In the genomic region with DNA sequence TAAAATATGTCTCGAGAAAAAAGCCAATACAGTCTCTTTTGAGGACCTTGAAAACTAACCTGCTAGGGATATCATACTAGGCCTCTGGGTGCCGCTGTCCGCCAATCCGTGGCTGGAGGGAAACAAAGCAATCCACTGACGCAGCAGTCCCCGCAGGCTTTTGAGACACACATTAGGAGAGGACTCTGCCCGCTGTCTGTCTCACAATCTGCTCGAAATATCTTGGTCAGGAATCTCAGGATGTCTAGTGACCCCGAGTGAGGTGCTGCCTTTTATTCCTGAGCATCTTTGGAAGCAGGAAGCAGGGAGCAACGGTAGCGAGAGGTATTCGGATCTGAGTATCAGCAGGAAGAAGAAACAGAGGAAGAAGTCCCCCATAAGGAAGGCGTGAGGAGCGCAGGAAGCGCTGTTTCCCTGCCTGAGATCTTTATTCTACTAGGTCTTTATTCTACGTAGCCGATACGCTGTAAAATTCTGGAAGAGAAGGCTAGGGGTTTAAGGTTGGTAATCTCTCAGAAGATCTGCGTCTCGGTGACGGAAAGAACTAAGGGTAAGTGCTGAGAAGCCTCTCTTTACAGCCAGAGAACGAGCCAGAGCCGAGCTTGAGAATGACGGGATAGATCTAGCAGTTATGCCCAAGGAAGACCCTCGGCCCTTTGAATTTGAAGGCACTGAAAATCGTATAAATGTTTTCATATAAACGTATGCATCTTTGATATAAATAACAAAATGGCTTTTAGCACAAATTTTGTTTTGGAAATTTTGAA, we compare ENCODE assay signal across 8 cellular contexts. TPM values are rescaled to one million over a fixed set of nuclear protein-coding genes. Genes with fewer than 3 reads are reported as not detected.
DNase-seq lines count a peak whose midpoint lies in the region; ATAC-seq and TF ChIP-seq lines count a peak whose summit lies in the region.

No MANE protein-coding gene starts in this region.

- peak overlapping the region; percentile 26 to 50 for H3K4me3 ChIP-seq in CD4-positive, alpha-beta memory T cell (ENCODE audit: low read length in 2 of 2)
- H3K4me3 ChIP-seq in Loucy (ENCODE audit: low read length, poor library complexity, severe bottlenecking), result peak overlapping the region; percentile 75

- H2AFZ ChIP-seq in Loucy (ENCODE audit: low read length), result peak overlapping the region; percentile 95

- H3K4me3 Mint-ChIP-seq in CD4-positive, alpha-beta memory T cell, result peak overlapping the region; percentile 91 to 97 (median 94)

- H3K27me3 ChIP-seq in CD4-positive, alpha-beta memory T cell (ENCODE audit: insufficient read depth, low read length), result no peaks in the 10 kb centered on the region
- no peaks in the 10 kb centered on the region for H3K27me3 ChIP-seq in Loucy (ENCODE audit: insufficient read depth, low read length, poor library complexity, severe bottlenecking)

- H3K36me3 Mint-ChIP-seq in CD4-positive, alpha-beta memory T cell, result peaks cover 8 to 17% of the 10 kb centered on the region in 2 donors

- H3K9ac ChIP-seq in Loucy (ENCODE audit: low read depth, low read length, poor library complexity, severe bottlenecking), result peak overlapping the region; percentile 68

- peaks cover 0 to 10% of the 10 kb centered on the region in 2 donors for H3K9me3 ChIP-seq in CD4-positive, alpha-beta memory T cell (ENCODE audit: control insufficient read depth in 1 of 2, low read length in 2 of 2)
- H3K9me3 ChIP-seq in Loucy (ENCODE audit: insufficient read depth, low read depth, low read length), result no peaks in the 10 kb centered on the region; the same call in 1 of the 2 replicates

- no peaks in the 10 kb centered on the region for H3K9me2 ChIP-seq in Loucy (replicated peaks; ENCODE audit: low read depth, low read length)

- CTCF ChIA-PET in CD4-positive, alpha-beta memory T cell (lab: Charles Lee; ENCODE audit: partially characterized antibody), result interaction anchor here (0.6 to 4.2 kb wide), 11 partner anchors 10 to 241 kb away, joined by 3 to 20 read pairs (median 3); no protein-coding TSS in a partner anchor

- H3K79me2 ChIP-seq in Loucy (ENCODE audit: insufficient read depth, low read length), result no peaks in the 10 kb centered on the region

- H3K4me1 ChIP-seq in CD4-positive, alpha-beta memory T cell (ENCODE audit: insufficient read depth, low read length), result peaks cover 2% of the 10 kb centered on the region
- no peaks in the 10 kb centered on the region for H3K4me1 ChIP-seq in Loucy (ENCODE audit: insufficient read depth, low read length, poor library complexity, severe bottlenecking)

- ATAC-seq in GM21526 (IDR thresholded peaks at IDR 0.05; ENCODE audit: low FRiP score, unreplicated experiment) (peak; percentile 77), left colon (peak; percentile 99)

- H3K4me1 Mint-ChIP-seq in CD4-positive, alpha-beta memory T cell, result peaks cover 5 to 11% (median 8%) of the 10 kb centered on the region in 4 donors

- TF ChIP-seq CTCF in Loucy (conservative IDR thresholded peaks at IDR 0.05; ENCODE audit: low read length), result peak; percentile 63

- DNase-seq in CD4-positive, alpha-beta memory T cell, result peak; percentile 67 to 80 (median 71)
- peak; percentile 34 for DNase-seq in activated CD4-positive, CD25-positive, alpha-beta regulatory T cell treated with anti-CD3 and anti-CD28 coated beads, Interleukin-2, amount 50 U/mL, for 16 hours (ENCODE audit: low read depth, low spot score)
- DNase-seq in cerebellar cortex (ENCODE audit: low spot score), result peak; percentile 80
- DNase-seq in left colon, result peak; percentile 53 to 75
- DNase-seq in stimulated activated CD4-positive, alpha-beta T cell treated with anti-CD3 and anti-CD28 coated beads, Interleukin-4, amount 100 ng/mL, for 4 hours, result peak; percentile 62 to 65
- no peak for DNase-seq in NCI-H1694 treated with DMSO at 0.1 percent for 48 hours (lab: John Stamatoyannopoulos, UW)

- no peaks in the 10 kb centered on the region for H3F3A ChIP-seq in Loucy (ENCODE audit: low read depth)

- peak overlapping the region; percentile 36 to 98 (median 94) for H3K27ac Mint-ChIP-seq in CD4-positive, alpha-beta memory T cell

- intact Hi-C loops in CD4-positive, alpha-beta memory T cell (cut with micrococcal nuclease), result loop anchor here (1.0 to 10.0 kb wide), 5 partner anchors 89 to 1221 kb away; a partner anchor contains a TSS
- intact Hi-C loops in left colon (cut with DNase I, micrococcal nuclease), result loop anchor here in 1 of 2 donors (10.0 kb wide), 2 partner anchors 199 to 239 kb away; no protein-coding TSS in a partner anchor

- H3K27ac ChIP-seq in CD4-positive, alpha-beta memory T cell (ENCODE audit: low read depth, low read length), result peak overlapping the region; percentile 37

- peak overlapping the region; percentile 73 for H3K4me2 ChIP-seq in Loucy (ENCODE audit: low read depth, low read length, poor library complexity, severe bottlenecking)

- POLR2A ChIA-PET in CD4-positive, alpha-beta memory T cell (lab: Charles Lee; ENCODE audit: partially characterized antibody), result no interaction called here

- peaks cover 0 to 65% (median 52%) of the 10 kb centered on the region in 8 donors for H3K9me3 Mint-ChIP-seq in CD4-positive, alpha-beta memory T cell

- H3K36me3 ChIP-seq in CD4-positive, alpha-beta memory T cell (ENCODE audit: insufficient read depth, low read length), result no peaks in the 10 kb centered on the region
- H3K36me3 ChIP-seq in Loucy (ENCODE audit: insufficient read depth, low read length), result no peaks in the 10 kb centered on the region

- H4K20me1 ChIP-seq in Loucy (ENCODE audit: insufficient read depth, low read length, poor library complexity, severe bottlenecking), result no peaks in the 10 kb centered on the region

- H3K27me3 Mint-ChIP-seq in CD4-positive, alpha-beta memory T cell, result peaks cover 23 to 28% of the 10 kb centered on the region in 2 donors

RNA-seq across cellular contexts. Expression of a gene that starts 4.0 kb away (rescaled TPM):
- under 1 TPM; 0.58 to 0.78 TPM for total RNA-seq in CD4-positive, alpha-beta memory T cell
- polyA plus RNA-seq in CD4-positive, alpha-beta memory T cell, result not detected
- under 1 TPM; 0.31 TPM for total RNA-seq in left colon

RNA-seq across cellular contexts. Expression of a gene that starts 5.7 kb away (rescaled TPM):
- total RNA-seq in CD4-positive, alpha-beta memory T cell, result 100 to 1,000 TPM; 109 to 119 TPM
- 100 to 1,000 TPM; 165 to 216 TPM for polyA plus RNA-seq in CD4-positive, alpha-beta memory T cell
- 10 to 100 TPM; 52.3 to 66.1 TPM for total RNA-seq in left colon

RNA-seq across cellular contexts. Expression of a gene that starts 12.3 kb away (rescaled TPM):
- under 1 TPM; 0.19 to 0.23 TPM for total RNA-seq in CD4-positive, alpha-beta memory T cell
- polyA plus RNA-seq in CD4-positive, alpha-beta memory T cell, result not detected
- total RNA-seq in left colon, result under 1 TPM; 0.31 to 0.75 TPM

RNA-seq across cellular contexts. Expression of a gene that starts 17.4 kb away (rescaled TPM):
- total RNA-seq in CD4-positive, alpha-beta memory T cell, result under 1 TPM; 0.17 to 0.26 TPM
- polyA plus RNA-seq in CD4-positive, alpha-beta memory T cell, result under 1 TPM in 1 of 2 donors, not detected in 1; 0.23 TPM
- total RNA-seq in left colon, result under 1 TPM; 0.21 to 0.39 TPM

RNA-seq across cellular contexts. Expression of a gene that starts 22.4 kb away (rescaled TPM):
- under 1 TPM; 0.38 to 0.91 TPM for total RNA-seq in CD4-positive, alpha-beta memory T cell
- polyA plus RNA-seq in CD4-positive, alpha-beta memory T cell, result not detected
- 1 to 10 TPM in 1 of 2 donors, under 1 TPM in 1; 0.95 to 1.4 TPM for total RNA-seq in left colon
